ENCODE assay signal across 27 cellular contexts in the genomic region with DNA sequence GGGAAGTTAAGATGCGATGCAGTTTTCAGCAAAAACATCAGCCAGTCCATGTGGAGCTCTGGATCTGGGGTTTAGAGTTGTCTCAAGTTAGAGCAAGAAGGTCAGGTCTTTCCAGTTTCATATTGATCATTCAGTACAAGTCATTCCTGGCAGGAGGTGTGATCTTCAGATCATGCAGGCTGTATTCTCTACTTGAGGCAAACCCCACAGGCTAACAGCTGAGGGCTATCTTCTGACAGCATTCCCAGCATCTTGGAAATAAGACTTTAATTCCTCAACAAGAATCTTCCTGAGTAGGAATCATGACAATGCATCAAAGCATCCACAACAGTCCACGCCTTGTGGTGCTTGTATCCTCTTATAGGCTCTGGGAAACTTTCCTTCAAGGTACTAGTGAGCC.
"Had no signal": no experiment of that assay in that cellular context is flagged by ENCODE, and none has a peak within 500 bp of the region (broad histone marks: within the 10 kb centered on the region; RNA-seq: fewer than 3 reads in every experiment).

No MANE protein-coding gene starts in this region.

- H3K4me1 ChIP-seq: suprapubic skin had no signal

- ATAC-seq: left cardiac atrium; left ventricle myocardium superior; mucosa of descending colon; sciatic nerve; stimulated activated memory B cell treated with anti-CD40 and anti-IgM and Interleukin-4, amounts not matched to agents 10 μg/mL and 1 μg/mL and 100 μg/mL, for 72 hours had no signal

- H3K36me3 ChIP-seq: esophagus squamous epithelium, neutrophil, suprapubic skin, tibial artery had no signal

- H3K9me3 Mint-ChIP-seq: activated CD4-positive, alpha-beta memory T cell treated with anti-CD3 and anti-CD28 coated beads, Interleukin-2, amount 10 ng/mL, durations not matched to agents 7 days and 5 days; activated naive CD8-positive, alpha-beta T cell treated with anti-CD3 and anti-CD28 coated beads, Interleukin-2, amount 10 ng/mL, durations not matched to agents 7 days and 5 days; activated T-cell treated with anti-CD3 and anti-CD28 coated beads, Interleukin-2, amount 50 U/mL, for 24 hours; naive B cell; nephron progenitor cell; stimulated activated memory B cell treated with anti-CD40 and anti-IgM and Interleukin-4, amounts not matched to agents 10 μg/mL and 1 μg/mL and 100 μg/mL, for 72 hours; T-helper 2 cell treated with Interferon-gamma antibody and Interleukin-4, amounts not matched to agents 5 μg/mL and 100 μg/mL, for 36 hours had no signal

- H3K36me3 Mint-ChIP-seq: activated naive CD8-positive, alpha-beta T cell treated with anti-CD3 and anti-CD28 coated beads, Interleukin-2, amount 10 ng/mL, durations not matched to agents 7 days and 5 days; naive B cell; stimulated activated memory B cell treated with anti-CD40 and anti-IgM and Interleukin-4, amounts not matched to agents 10 μg/mL and 1 μg/mL and 100 μg/mL, for 72 hours had no signal

- H3K9me3 ChIP-seq: esophagus squamous epithelium, mucosa of descending colon, neutrophil, suprapubic skin, tibial artery had no signal

- H3K27ac Mint-ChIP-seq: activated CD4-positive, alpha-beta memory T cell treated with anti-CD3 and anti-CD28 coated beads, Interleukin-2, amount 10 ng/mL, durations not matched to agents 7 days and 5 days; activated naive CD8-positive, alpha-beta T cell treated with anti-CD3 and anti-CD28 coated beads, Interleukin-2, amount 10 ng/mL, durations not matched to agents 7 days and 5 days; activated T-cell treated with anti-CD3 and anti-CD28 coated beads, Interleukin-2, amount 50 U/mL, for 24 hours; nephron progenitor cell; progenitor cell of endocrine pancreas; stimulated activated memory B cell treated with anti-CD40 and anti-IgM and Interleukin-4, amounts not matched to agents 10 μg/mL and 1 μg/mL and 100 μg/mL, for 72 hours; T-helper 2 cell treated with Interferon-gamma antibody and Interleukin-4, amounts not matched to agents 5 μg/mL and 100 μg/mL, for 36 hours had no signal

- H3K27ac ChIP-seq: epithelial cell of prostate, esophagus squamous epithelium, neutrophil, suprapubic skin, tibial artery had no signal

- H3K27me3 Mint-ChIP-seq: activated CD4-positive, alpha-beta memory T cell treated with anti-CD3 and anti-CD28 coated beads, Interleukin-2, amount 10 ng/mL, durations not matched to agents 7 days and 5 days; activated T-cell treated with anti-CD3 and anti-CD28 coated beads, Interleukin-2, amount 50 U/mL, for 24 hours; naive B cell; stimulated activated memory B cell treated with anti-CD40 and anti-IgM and Interleukin-4, amounts not matched to agents 10 μg/mL and 1 μg/mL and 100 μg/mL, for 72 hours had no signal

- H3K4me3 ChIP-seq: esophagus squamous epithelium, mucosa of descending colon, suprapubic skin, tibial artery had no signal

- DNase-seq: activated CD4-positive, alpha-beta memory T cell treated with anti-CD3 and anti-CD28 coated beads, Interleukin-2, amount 10 ng/mL, durations not matched to agents 7 days and 5 days; activated CD4-positive, alpha-beta T cell treated with anti-CD3 and anti-CD28 coated beads for 48 hours; activated CD4-positive, CD25-positive, alpha-beta regulatory T cell; activated CD8-positive, alpha-beta memory T cell treated with anti-CD3 and anti-CD28 coated beads, Interleukin-2, amount 50 U/mL, for 48 hours; activated naive CD4-positive, alpha-beta T cell treated with Interleukin-2 at 50 U/mL for 16 hours; activated naive CD8-positive, alpha-beta T cell treated with anti-CD3 and anti-CD28 coated beads, Interleukin-2, amount 10 ng/mL, durations not matched to agents 7 days and 5 days; activated T-cell treated with anti-CD3 and anti-CD28 coated beads, Interleukin-2, amount 50 U/mL, for 24 hours; amniotic stem cell; dermis blood vessel endothelial cell; effector CD4-positive, alpha-beta T cell; esophagus squamous epithelium; left cardiac atrium; left ventricle myocardium superior; mucosa of descending colon; naive B cell; nephron progenitor cell; small intestine; stimulated activated CD4-positive, alpha-beta T cell treated with anti-CD3 and anti-CD28 coated beads, Interleukin-4, amount 100 ng/mL, for 24 hours; T-helper 1 cell; tibial artery had no signal

- H3K4me1 Mint-ChIP-seq: activated CD4-positive, alpha-beta memory T cell treated with anti-CD3 and anti-CD28 coated beads, Interleukin-2, amount 10 ng/mL, durations not matched to agents 7 days and 5 days; activated naive CD8-positive, alpha-beta T cell treated with anti-CD3 and anti-CD28 coated beads, Interleukin-2, amount 10 ng/mL, durations not matched to agents 7 days and 5 days; naive B cell had no signal

- H3K4me3 Mint-ChIP-seq: activated CD4-positive, alpha-beta memory T cell treated with anti-CD3 and anti-CD28 coated beads, Interleukin-2, amount 10 ng/mL, durations not matched to agents 7 days and 5 days; activated naive CD8-positive, alpha-beta T cell treated with anti-CD3 and anti-CD28 coated beads, Interleukin-2, amount 10 ng/mL, durations not matched to agents 7 days and 5 days; activated T-cell treated with anti-CD3 and anti-CD28 coated beads, Interleukin-2, amount 50 U/mL, for 24 hours; naive B cell; nephron progenitor cell; stimulated activated memory B cell treated with anti-CD40 and anti-IgM and Interleukin-4, amounts not matched to agents 10 μg/mL and 1 μg/mL and 100 μg/mL, for 72 hours; T-helper 2 cell treated with Interferon-gamma antibody and Interleukin-4, amounts not matched to agents 5 μg/mL and 100 μg/mL, for 36 hours had no signal

- H3K27me3 ChIP-seq: esophagus squamous epithelium, neutrophil, suprapubic skin, tibial artery had no signal
